In genomic region chr5:81506900-81507588, GRCh38 we compare ENCODE assay signal across 8 cellular contexts.
DNase-seq lines count a peak whose midpoint lies in the region; ATAC-seq and TF ChIP-seq lines count a peak whose summit lies in the region.

No MANE protein-coding gene starts in this region.

- H3K27me3 ChIP-seq in colonic mucosa (no peaks in the 10 kb centered on the region), liver (ENCODE audit: control insufficient read depth in 4 of 4, insufficient read depth in 4 of 4, low read length in 3 of 4) (no peaks in the 10 kb centered on the region), tibial artery (no peaks in the 10 kb centered on the region)

- peak; percentile 99 for TF ChIP-seq RAD21 in liver (IDR thresholded peaks at IDR 0.05)

- TF ChIP-seq CTCF in colonic mucosa (IDR thresholded peaks at IDR 0.05) (peak; percentile 64), liver (IDR thresholded peaks at IDR 0.05; ENCODE audit: low read depth, low read length, missing input control) (peak; percentile 95), tibial artery (IDR thresholded peaks at IDR 0.05) (peak; percentile 83 to 91)

- H3K4me3 ChIP-seq in colonic mucosa (no peak overlapping the region), liver (ENCODE audit: low read depth in 1 of 3, low read length in 3 of 3) (no peak overlapping the region), tibial artery (no peak overlapping the region)

- no peaks in the 10 kb centered on the region for H3K9me3 ChIP-seq in colonic mucosa
- H3K9me3 ChIP-seq in liver (ENCODE audit: control insufficient read depth in 4 of 4, low read length in 3 of 4), result no peaks in the 10 kb centered on the region
- no peaks in the 10 kb centered on the region for H3K9me3 ChIP-seq in tibial artery

- intact Hi-C loops in colonic mucosa (cut with DNase I) (loop anchor here (5.0 to 10.0 kb wide), 3 partner anchors 245 to 665 kb away; partner anchors contain the start of genes ATG10 and SSBP2), tibial artery (cut with DNase I; ENCODE audit: low total_unique reads) (loop anchor here (2.0 to 10.0 kb wide), 3 partner anchors 82 to 348 kb away; no protein-coding TSS in a partner anchor)

- H3K36me3 ChIP-seq in colonic mucosa (no peaks in the 10 kb centered on the region), liver (ENCODE audit: control insufficient read depth in 4 of 4, insufficient read depth in 3 of 4, low read depth in 1 of 4, low read length in 3 of 4) (no peaks in the 10 kb centered on the region), tibial artery (no peaks in the 10 kb centered on the region)

- no peak overlapping the region for H3K27ac ChIP-seq in colonic mucosa
- H3K27ac ChIP-seq in liver (ENCODE audit: low read depth in 1 of 2, low read length in 2 of 2), result peak overlapping the region in 1 of 2 donors; percentile 80
- H3K27ac ChIP-seq in tibial artery, result peak overlapping the region; percentile 41 to 51

- no peaks in the 10 kb centered on the region for H3K4me1 ChIP-seq in colonic mucosa
- H3K4me1 ChIP-seq in liver (ENCODE audit: control insufficient read depth in 4 of 4, insufficient read depth in 4 of 4, low read length in 3 of 4), result peaks cover 0 to 9% (median 0%) of the 10 kb centered on the region in 4 donors
- H3K4me1 ChIP-seq in tibial artery, result peaks cover 0 to 23% (median 4%) of the 10 kb centered on the region in 4 donors

- DNase-seq in CMK (ENCODE audit: low read depth) (peak; percentile 8), NCI-H1436 (lab: John Stamatoyannopoulos, UW) (peak; percentile 56), SW 1271 (lab: John Stamatoyannopoulos, UW) (peak; percentile 18 to 89), colonic mucosa (peak; percentile 48), tibial artery (peak; percentile 71 to 76)

- 30% methylated on average over 2 of the region's 2 CpGs for WGBS in liver

- ATAC-seq in GM18858 (IDR thresholded peaks at IDR 0.05; ENCODE audit: unreplicated experiment), result peak; percentile 98
- ATAC-seq in HG02970 (IDR thresholded peaks at IDR 0.05; ENCODE audit: low FRiP score, unreplicated experiment), result peak; percentile 92

- H3K9ac ChIP-seq in colonic mucosa (ENCODE audit: low read depth in 2 of 2, low read length in 2 of 2) (no peak overlapping the region), liver (ENCODE audit: low read depth in 1 of 2, low read length in 2 of 2) (peak overlapping the region; percentile 48 to 88)

TF ChIP-seq in liver, 16 proteins besides CTCF, POLR2A, EP300 and RAD21:
- TF ChIP-seq ATF3 (IDR thresholded peaks at IDR 0.05) (peak; percentile 44), HNF4A (conservative IDR thresholded peaks at IDR 0.05) (peak in 1 of 2 donors; percentile 28), FOXA2 (IDR thresholded peaks at IDR 0.05) (no peak), YY1 (IDR thresholded peaks at IDR 0.05) (peak; percentile 40), FOXA1 (IDR thresholded peaks at IDR 0.05) (no peak), TAF1 (conservative IDR thresholded peaks at IDR 0.05) (no peak), REST (IDR thresholded peaks at IDR 0.05) (no peak), SP1 (IDR thresholded peaks at IDR 0.05) (peak; percentile 36), HNF4G (IDR thresholded peaks at IDR 0.05) (no peak), GABPA (IDR thresholded peaks at IDR 0.05 in 1 of 2, conservative IDR thresholded peaks at IDR 0.05 in 1 of 2) (no peak), RXRA (IDR thresholded peaks at IDR 0.05) (peak in 1 of 2 donors; percentile 22), EGR1 (IDR thresholded peaks at IDR 0.05; ENCODE audit: low read depth in 2 of 2) (no peak), JUND (IDR thresholded peaks at IDR 0.05) (peak; percentile 33 to 60), NR2F2 (IDR thresholded peaks at IDR 0.05) (peak; percentile 25), MAX (IDR thresholded peaks at IDR 0.05) (no peak)
- TF ChIP-seq, protein P1, sequence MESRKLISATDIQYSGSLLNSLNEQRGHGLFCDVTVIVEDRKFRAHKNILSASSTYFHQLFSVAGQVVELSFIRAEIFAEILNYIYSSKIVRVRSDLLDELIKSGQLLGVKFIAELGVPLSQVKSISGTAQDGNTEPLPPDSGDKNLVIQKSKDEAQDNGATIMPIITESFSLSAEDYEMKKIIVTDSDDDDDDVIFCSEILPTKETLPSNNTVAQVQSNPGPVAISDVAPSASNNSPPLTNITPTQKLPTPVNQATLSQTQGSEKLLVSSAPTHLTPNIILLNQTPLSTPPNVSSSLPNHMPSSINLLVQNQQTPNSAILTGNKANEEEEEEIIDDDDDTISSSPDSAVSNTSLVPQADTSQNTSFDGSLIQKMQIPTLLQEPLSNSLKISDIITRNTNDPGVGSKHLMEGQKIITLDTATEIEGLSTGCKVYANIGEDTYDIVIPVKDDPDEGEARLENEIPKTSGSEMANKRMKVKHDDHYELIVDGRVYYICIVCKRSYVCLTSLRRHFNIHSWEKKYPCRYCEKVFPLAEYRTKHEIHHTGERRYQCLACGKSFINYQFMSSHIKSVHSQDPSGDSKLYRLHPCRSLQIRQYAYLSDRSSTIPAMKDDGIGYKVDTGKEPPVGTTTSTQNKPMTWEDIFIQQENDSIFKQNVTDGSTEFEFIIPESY (IDR thresholded peaks at IDR 0.05), result no peak

Comparison
In these comparisons a context has a peak if more than half of its experiments do, and no peak if none do; other contexts are left out.
1. DNase-seq: peak in every context shown above with its lines; median percentile 74 in tibial artery; 56 in NCI-H1436; 54 in SW 1271; 48 in colonic mucosa; 8 in CMK.
2. H3K9ac ChIP-seq: peak in liver (2 of 2); none in colonic mucosa (0 of 2).
3. Peak in every context shown above with its lines, with median percentiles within 50 percentile points of each other: CTCF ChIP-seq.